In genomic region chr12:57138526-57139272, GRCh38 we compare ENCODE assay signal across 1 cellular context.
TF ChIP-seq lines count a peak whose summit lies in the region.

No MANE protein-coding gene starts in this region.

TF ChIP-seq in HepG2, 621 proteins besides CTCF, POLR2A, EP300 and RAD21 (continued from another document and continues in another):
- TF ChIP-seq ZNF646 (CRISPR knock-in tag; IDR thresholded peaks at IDR 0.05) (no peak), GFI1 (CRISPR knock-in tag; IDR thresholded peaks at IDR 0.05; ENCODE audit: borderline replicate concordance) (0 out of 2 replicates have a peak, but pooled peaks have one; percentile 32), EZH2 (conservative IDR thresholded peaks at IDR 0.05; ENCODE audit: low read depth, low read length) (no peak), DNMT3B (CRISPR knock-in tag; conservative IDR thresholded peaks at IDR 0.05) (no peak), ZNF660 (CRISPR knock-in tag; IDR thresholded peaks at IDR 0.05; ENCODE audit: borderline replicate concordance, low read depth) (no peak), HOXA7 (CRISPR knock-in tag; IDR thresholded peaks at IDR 0.05) (no peak), FOSL2 (CRISPR knock-in tag; IDR thresholded peaks at IDR 0.05) (peak; percentile 40; the same call in 1 of the 2 replicates), ETV6 (CRISPR knock-in tag; conservative IDR thresholded peaks at IDR 0.05) (no peak), ELF4 (CRISPR knock-in tag; IDR thresholded peaks at IDR 0.05; ENCODE audit: borderline replicate concordance) (no peak), TBX2 (CRISPR knock-in tag; IDR thresholded peaks at IDR 0.05; ENCODE audit: borderline replicate concordance) (no peak; the same call in 1 of the 2 replicates), MZF1 (CRISPR knock-in tag; IDR thresholded peaks at IDR 0.05; ENCODE audit: borderline replicate concordance) (no peak), JDP2 (CRISPR knock-in tag; IDR thresholded peaks at IDR 0.05; ENCODE audit: borderline replicate concordance) (no peak), ZNF20 (CRISPR knock-in tag; IDR thresholded peaks at IDR 0.05) (no peak), KLF15 (CRISPR knock-in tag; IDR thresholded peaks at IDR 0.05; ENCODE audit: borderline replicate concordance) (no peak), ZNF292 (CRISPR knock-in tag; IDR thresholded peaks at IDR 0.05; ENCODE audit: borderline replicate concordance, low read depth) (no peak), RXRA (CRISPR knock-in tag; IDR thresholded peaks at IDR 0.05) (peak; percentile 77; the same call in 1 of the 2 replicates), ZNF879 (CRISPR knock-in tag; IDR thresholded peaks at IDR 0.05) (no peak), TIGD3 (CRISPR knock-in tag; IDR thresholded peaks at IDR 0.05; ENCODE audit: borderline replicate concordance) (no peak), SIN3A (IDR thresholded peaks at IDR 0.05; ENCODE audit: borderline replicate concordance, low read depth, low read length) (no peak), CHD4 (IDR thresholded peaks at IDR 0.05; ENCODE audit: borderline replicate concordance, low read length) (no peak), ZNF839 (CRISPR knock-in tag; IDR thresholded peaks at IDR 0.05; ENCODE audit: borderline replicate concordance) (no peak), FOXK2 (IDR thresholded peaks at IDR 0.05) (no peak), ZNF784 (CRISPR knock-in tag; IDR thresholded peaks at IDR 0.05; ENCODE audit: borderline replicate concordance) (no peak), SRSF9 (IDR thresholded peaks at IDR 0.05; ENCODE audit: borderline replicate concordance, insufficient read depth, low read depth, low read length, poor library complexity, severe bottlenecking) (no peak), TOE1 (CRISPR knock-in tag; IDR thresholded peaks at IDR 0.05) (no peak), RNF2 (conservative IDR thresholded peaks at IDR 0.05; ENCODE audit: low read depth) (no peak), ZNF558 (CRISPR knock-in tag; IDR thresholded peaks at IDR 0.05; ENCODE audit: borderline replicate concordance) (no peak), ZNF503 (CRISPR knock-in tag; IDR thresholded peaks at IDR 0.05) (peak; percentile 34; the same call in 1 of the 2 replicates), DR1 (CRISPR knock-in tag; IDR thresholded peaks at IDR 0.05) (no peak), ZSCAN21 (CRISPR knock-in tag; IDR thresholded peaks at IDR 0.05; ENCODE audit: borderline replicate concordance) (no peak), ZMAT3 (CRISPR knock-in tag; conservative IDR thresholded peaks at IDR 0.05) (no peak), GLI4 (CRISPR knock-in tag; IDR thresholded peaks at IDR 0.05; ENCODE audit: borderline replicate concordance) (no peak), POGZ (CRISPR knock-in tag; IDR thresholded peaks at IDR 0.05) (peak; percentile 32; the same call in 1 of the 2 replicates), YEATS4 (CRISPR knock-in tag; IDR thresholded peaks at IDR 0.05; ENCODE audit: borderline replicate concordance) (no peak), REL (CRISPR knock-in tag; conservative IDR thresholded peaks at IDR 0.05) (no peak)
- TF ChIP-seq, protein P1, sequence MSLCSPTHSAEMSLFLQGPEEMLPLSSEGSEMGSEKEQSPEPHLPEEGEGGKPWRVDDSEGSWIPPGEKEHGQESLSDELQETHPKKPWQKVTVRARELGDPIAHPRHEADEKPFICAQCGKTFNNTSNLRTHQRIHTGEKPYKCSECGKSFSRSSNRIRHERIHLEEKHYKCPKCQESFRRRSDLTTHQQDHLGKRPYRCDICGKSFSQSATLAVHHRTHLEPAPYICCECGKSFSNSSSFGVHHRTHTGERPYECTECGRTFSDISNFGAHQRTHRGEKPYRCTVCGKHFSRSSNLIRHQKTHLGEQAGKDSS (CRISPR knock-in tag; IDR thresholded peaks at IDR 0.05; ENCODE audit: borderline replicate concordance, low read depth) = no peak
- TF ChIP-seq, protein P2, sequence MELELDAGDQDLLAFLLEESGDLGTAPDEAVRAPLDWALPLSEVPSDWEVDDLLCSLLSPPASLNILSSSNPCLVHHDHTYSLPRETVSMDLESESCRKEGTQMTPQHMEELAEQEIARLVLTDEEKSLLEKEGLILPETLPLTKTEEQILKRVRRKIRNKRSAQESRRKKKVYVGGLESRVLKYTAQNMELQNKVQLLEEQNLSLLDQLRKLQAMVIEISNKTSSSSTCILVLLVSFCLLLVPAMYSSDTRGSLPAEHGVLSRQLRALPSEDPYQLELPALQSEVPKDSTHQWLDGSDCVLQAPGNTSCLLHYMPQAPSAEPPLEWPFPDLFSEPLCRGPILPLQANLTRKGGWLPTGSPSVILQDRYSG (CRISPR knock-in tag; IDR thresholded peaks at IDR 0.05) = no peak
- TF ChIP-seq, protein P3, sequence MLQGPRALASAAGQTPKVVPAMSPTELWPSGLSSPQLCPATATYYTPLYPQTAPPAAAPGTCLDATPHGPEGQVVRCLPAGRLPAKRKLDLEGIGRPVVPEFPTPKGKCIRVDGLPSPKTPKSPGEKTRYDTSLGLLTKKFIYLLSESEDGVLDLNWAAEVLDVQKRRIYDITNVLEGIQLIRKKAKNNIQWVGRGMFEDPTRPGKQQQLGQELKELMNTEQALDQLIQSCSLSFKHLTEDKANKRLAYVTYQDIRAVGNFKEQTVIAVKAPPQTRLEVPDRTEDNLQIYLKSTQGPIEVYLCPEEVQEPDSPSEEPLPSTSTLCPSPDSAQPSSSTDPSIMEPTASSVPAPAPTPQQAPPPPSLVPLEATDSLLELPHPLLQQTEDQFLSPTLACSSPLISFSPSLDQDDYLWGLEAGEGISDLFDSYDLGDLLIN (CRISPR knock-in tag; IDR thresholded peaks at IDR 0.05; ENCODE audit: borderline replicate concordance) = no peak
- TF ChIP-seq, protein P4, sequence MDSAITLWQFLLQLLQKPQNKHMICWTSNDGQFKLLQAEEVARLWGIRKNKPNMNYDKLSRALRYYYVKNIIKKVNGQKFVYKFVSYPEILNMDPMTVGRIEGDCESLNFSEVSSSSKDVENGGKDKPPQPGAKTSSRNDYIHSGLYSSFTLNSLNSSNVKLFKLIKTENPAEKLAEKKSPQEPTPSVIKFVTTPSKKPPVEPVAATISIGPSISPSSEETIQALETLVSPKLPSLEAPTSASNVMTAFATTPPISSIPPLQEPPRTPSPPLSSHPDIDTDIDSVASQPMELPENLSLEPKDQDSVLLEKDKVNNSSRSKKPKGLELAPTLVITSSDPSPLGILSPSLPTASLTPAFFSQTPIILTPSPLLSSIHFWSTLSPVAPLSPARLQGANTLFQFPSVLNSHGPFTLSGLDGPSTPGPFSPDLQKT (CRISPR knock-in tag; IDR thresholded peaks at IDR 0.05; ENCODE audit: borderline replicate concordance) = no peak
